1 cellular context compared by ENCODE assay signal in genomic region chr4:158162637-158163036, GRCh38.
TF ChIP-seq lines count a peak whose summit lies in the region.

No MANE protein-coding gene starts in this region.

TF ChIP-seq in WTC11, 78 proteins besides CTCF, POLR2A, EP300 and RAD21 (continued from another document):
- TF ChIP-seq ARID4B (CRISPR knock-in tag; IDR thresholded peaks at IDR 0.05; ENCODE audit: borderline replicate concordance) = no peak
- no peak for TF ChIP-seq SMAD4 (CRISPR knock-in tag; IDR thresholded peaks at IDR 0.05)
- TF ChIP-seq SMAD3 (CRISPR knock-in tag; IDR thresholded peaks at IDR 0.05; ENCODE audit: borderline replicate concordance) = no peak
- no peak for TF ChIP-seq PREB (CRISPR knock-in tag; IDR thresholded peaks at IDR 0.05; ENCODE audit: borderline replicate concordance)
